8 cellular contexts compared by ENCODE assay signal in the genomic region with DNA sequence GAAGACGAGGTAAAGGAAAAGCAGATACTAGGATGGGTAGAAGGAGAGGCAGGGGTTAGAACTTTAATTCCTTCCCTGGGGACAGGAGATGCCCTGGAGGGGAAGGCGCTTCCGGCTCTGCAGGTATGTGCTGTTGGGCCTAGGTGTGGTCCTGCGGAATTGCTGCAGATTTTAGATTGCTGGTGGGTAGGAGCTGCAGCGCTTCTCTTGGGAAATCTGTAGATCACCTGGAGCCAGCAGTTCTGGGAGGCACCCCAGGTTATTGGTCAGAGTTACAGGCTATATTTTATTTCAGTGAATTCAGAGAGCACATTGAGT. TPM values are rescaled to one million over a fixed set of nuclear protein-coding genes. Genes with fewer than 3 reads are reported as not detected.
A peak's percentile ranks its signal among the peaks of the same experiment; 100 is the strongest.
DNase-seq lines count a peak whose midpoint lies in the region; ATAC-seq, FAIRE-seq and TF ChIP-seq lines count a peak whose summit lies in the region.

No MANE protein-coding gene starts in this region.

- H3K36me3 ChIP-seq in astrocyte (ENCODE audit: insufficient read depth, low read length) = no peaks in the 10 kb centered on the region
- peaks cover 4% of the 10 kb centered on the region for H3K36me3 ChIP-seq in suprapubic skin

- H3K4me3 ChIP-seq in HFF-Myc (replicated peaks; ENCODE audit: low read depth, low read length) = peak overlapping the region; percentile 60
- H3K4me3 ChIP-seq in astrocyte (ENCODE audit: insufficient read depth, low read depth, low read length) = peak overlapping the region; percentile 96
- peak overlapping the region; percentile 86 for H3K4me3 ChIP-seq in suprapubic skin

- peaks cover 24% of the 10 kb centered on the region for H3K4me1 Mint-ChIP-seq in astrocyte (ENCODE audit: low read depth, unreplicated experiment)
- H3K4me1 Mint-ChIP-seq in activated naive CD8-positive, alpha-beta T cell treated with anti-CD3 and anti-CD28 coated beads for 36 hours = peaks cover 24% of the 10 kb centered on the region

- no peaks in the 10 kb centered on the region for H3K9me3 Mint-ChIP-seq in astrocyte (ENCODE audit: unreplicated experiment)
- no peaks in the 10 kb centered on the region for H3K9me3 Mint-ChIP-seq in activated naive CD8-positive, alpha-beta T cell treated with anti-CD3 and anti-CD28 coated beads for 36 hours

- WGBS in suprapubic skin = 8% methylated on average over 5 of the region's 5 CpGs

- H3K9me3 ChIP-seq in astrocyte (ENCODE audit: insufficient read depth, low read depth, low read length) (no peaks in the 10 kb centered on the region), suprapubic skin (no peaks in the 10 kb centered on the region)

- peaks cover 21% of the 10 kb centered on the region for H3K4me1 ChIP-seq in astrocyte (ENCODE audit: insufficient read depth, low read length)
- H3K4me1 ChIP-seq in suprapubic skin = peaks cover 65% of the 10 kb centered on the region

- TF ChIP-seq CTCF in HFF-Myc (IDR thresholded peaks at IDR 0.05; ENCODE audit: low read depth, low read length, missing control alignments) (no peak), astrocyte (IDR thresholded peaks at IDR 0.05; ENCODE audit: insufficient read depth, low read depth, low read length) (no peak), suprapubic skin (IDR thresholded peaks at IDR 0.05) (no peak)

- TF ChIP-seq EP300 in suprapubic skin (IDR thresholded peaks at IDR 0.05) = no peak

- peak overlapping the region; percentile 80 for H3K27ac ChIP-seq in astrocyte (ENCODE audit: low read depth, low read length)
- peak overlapping the region; percentile 93 for H3K27ac ChIP-seq in suprapubic skin

- peaks cover 57% of the 10 kb centered on the region for H3K79me2 ChIP-seq in astrocyte (ENCODE audit: insufficient read depth, low read length)

- peak overlapping the region; percentile 91 for H3K9ac ChIP-seq in astrocyte (ENCODE audit: low read length)

- peaks cover 45% of the 10 kb centered on the region for H4K20me1 ChIP-seq in astrocyte (ENCODE audit: insufficient read depth, low read length)

- DNase-seq in HFF-Myc (ENCODE audit: extremely low read depth, low read depth) (no peak), astrocyte (ENCODE audit: low read depth) (no peak), iPS-NIHi7 (ENCODE audit: extremely low spot score) (peak; percentile 22), suprapubic skin (ENCODE audit: low spot score in 2 of 2) (no peak), SKM-1 (lab: John Stamatoyannopoulos, UW; ENCODE audit: unreplicated experiment) (no peak)
- no peak for DNase-seq in activated naive CD8-positive, alpha-beta T cell treated with anti-CD3 and anti-CD28 coated beads for 36 hours
- no peak for DNase-seq in activated CD8-positive, alpha-beta memory T cell treated with anti-CD3 and anti-CD28 coated beads, Interleukin-2, amount 50 U/mL, for 48 hours

- TF ChIP-seq POLR2A in suprapubic skin (IDR thresholded peaks at IDR 0.05) = no peak

- no peaks in the 10 kb centered on the region for H3K27me3 Mint-ChIP-seq in astrocyte (ENCODE audit: low read depth, unreplicated experiment)
- H3K27me3 Mint-ChIP-seq in activated naive CD8-positive, alpha-beta T cell treated with anti-CD3 and anti-CD28 coated beads for 36 hours = no peaks in the 10 kb centered on the region

- H3K27me3 ChIP-seq in astrocyte (ENCODE audit: insufficient read depth, low read length) = no peaks in the 10 kb centered on the region
- no peaks in the 10 kb centered on the region for H3K27me3 ChIP-seq in suprapubic skin

- no peak for FAIRE-seq in astrocyte (lab: Jason Lieb, UNC)

- peaks cover 2% of the 10 kb centered on the region for H3K36me3 Mint-ChIP-seq in astrocyte (ENCODE audit: low read depth, unreplicated experiment)
- H3K36me3 Mint-ChIP-seq in activated naive CD8-positive, alpha-beta T cell treated with anti-CD3 and anti-CD28 coated beads for 36 hours = no peaks in the 10 kb centered on the region

- no peak for ATAC-seq in GM19035 (IDR thresholded peaks at IDR 0.05; ENCODE audit: unreplicated experiment)

- H3K4me3 Mint-ChIP-seq in astrocyte (ENCODE audit: unreplicated experiment) = no peak overlapping the region
- H3K4me3 Mint-ChIP-seq in activated naive CD8-positive, alpha-beta T cell treated with anti-CD3 and anti-CD28 coated beads for 36 hours = no peak overlapping the region

- peak overlapping the region; percentile 76 for H2AFZ ChIP-seq in astrocyte (ENCODE audit: low read depth, low read length)

- H3K27ac Mint-ChIP-seq in astrocyte (ENCODE audit: unreplicated experiment) = no peak overlapping the region
- no peak overlapping the region for H3K27ac Mint-ChIP-seq in activated naive CD8-positive, alpha-beta T cell treated with anti-CD3 and anti-CD28 coated beads for 36 hours

- H3K4me2 ChIP-seq in astrocyte (ENCODE audit: low read length) = peak overlapping the region; percentile 94

RNA-seq across cellular contexts. Expression of gene MGST3, which starts 1.1 kb away (rescaled TPM):
- total RNA-seq in astrocyte (192 and 210 TPM in 2 replicates), suprapubic skin (100 to 1,000 TPM; 111 to 178 (median 135) TPM)
- total RNA-seq in activated naive CD8-positive, alpha-beta T cell treated with anti-CD3 and anti-CD28 coated beads for 36 hours = 10 to 100 TPM; 31.7 to 33.3 TPM
